Comparison of ENCODE assay signal across 23 cellular contexts in the genomic region with DNA sequence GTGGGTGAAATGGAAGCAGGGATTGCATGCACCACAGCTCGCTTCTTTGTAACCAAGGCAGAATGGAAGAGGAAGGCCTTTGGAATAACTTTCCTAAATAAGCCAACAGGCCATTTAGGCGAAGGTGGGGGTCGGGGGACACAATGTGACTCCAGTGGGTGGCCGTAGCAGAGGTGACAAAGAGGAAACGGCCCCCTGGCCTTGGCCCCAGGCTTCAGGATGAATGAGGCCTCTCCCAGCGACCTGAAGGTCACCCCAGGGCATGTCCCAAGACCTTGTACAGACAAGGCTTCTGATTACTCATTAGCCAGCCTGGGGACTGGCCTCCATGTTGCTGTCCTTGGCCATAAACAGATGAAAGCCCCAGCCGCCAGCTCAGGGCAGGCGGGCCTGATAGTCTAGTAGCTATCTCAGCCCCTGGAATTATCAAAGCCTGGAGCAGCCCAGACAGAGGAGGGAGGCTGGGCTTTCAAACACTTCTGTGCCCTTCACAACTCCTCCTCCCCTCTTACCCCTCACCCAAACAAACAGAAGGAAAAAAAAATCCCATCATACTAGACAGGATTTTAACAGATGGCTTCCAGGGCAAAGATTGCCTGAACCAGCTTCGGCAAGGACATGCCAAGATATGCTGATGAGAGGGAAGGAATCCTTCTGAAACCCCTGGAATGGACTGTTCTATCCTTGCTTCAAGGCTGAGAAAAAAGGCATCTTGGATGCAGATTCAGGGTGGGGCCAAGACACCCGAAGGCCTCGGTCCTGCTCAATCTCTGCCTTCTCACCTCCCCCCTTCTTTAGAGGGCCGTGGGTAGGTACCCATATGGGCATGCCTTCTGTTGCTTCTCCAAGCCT.
DNase-seq lines count a peak whose midpoint lies in the region; ATAC-seq and TF ChIP-seq lines count a peak whose summit lies in the region.
"Had no signal": no experiment of that assay in that cellular context is flagged by ENCODE, and none has a peak within 500 bp of the region (broad histone marks: within the 10 kb centered on the region; RNA-seq: fewer than 3 reads in every experiment).

No MANE protein-coding gene starts in this region.

- no peaks in the 10 kb centered on the region for H3K36me3 ChIP-seq in upper lobe of right lung
- H3K36me3 ChIP-seq: thoracic aorta had no signal

- H3K27me3 Mint-ChIP-seq in nephron progenitor cell (ENCODE audit: low read depth, poor library complexity) = peaks cover 23% of the 10 kb centered on the region
- H3K27me3 Mint-ChIP-seq: activated B cell treated with CpG ODN at 0.5 μM for 24 hours; activated CD4-positive, alpha-beta memory T cell treated with anti-CD3 and anti-CD28 coated beads for 36 hours had no signal

- no peaks in the 10 kb centered on the region for H3K9me3 Mint-ChIP-seq in nephron progenitor cell
- H3K9me3 Mint-ChIP-seq: activated B cell treated with CpG ODN at 0.5 μM for 24 hours; activated CD4-positive, alpha-beta memory T cell treated with anti-CD3 and anti-CD28 coated beads for 36 hours; CD8-positive, alpha-beta T cell; dendritic cell treated with granulocyte-macrophage colony-stimulating factor and Interleukin-4, amounts not matched to agents 40 ng/mL and 50 ng/mL, for 4 days had no signal

- no peaks in the 10 kb centered on the region for H3K4me1 ChIP-seq in upper lobe of right lung

- intact Hi-C loops in upper lobe of right lung (cut with DNase I) = no loop called here

- no peaks in the 10 kb centered on the region for H3K27me3 ChIP-seq in upper lobe of right lung

- H3K27ac Mint-ChIP-seq in nephron progenitor cell = peak overlapping the region; percentile 54
- H3K27ac Mint-ChIP-seq: activated B cell treated with CpG ODN at 0.5 μM for 24 hours; activated CD4-positive, alpha-beta memory T cell treated with anti-CD3 and anti-CD28 coated beads for 36 hours; CD8-positive, alpha-beta T cell; dendritic cell treated with granulocyte-macrophage colony-stimulating factor and Interleukin-4, amounts not matched to agents 40 ng/mL and 50 ng/mL, for 4 days had no signal

- no peak overlapping the region for H3K4me3 ChIP-seq in upper lobe of right lung
- H3K4me3 ChIP-seq: thoracic aorta had no signal

- no peaks in the 10 kb centered on the region for H3K9me3 ChIP-seq in upper lobe of right lung
- H3K9me3 ChIP-seq: thoracic aorta had no signal

- peak overlapping the region; percentile 21 for H3K4me3 Mint-ChIP-seq in nephron progenitor cell
- H3K4me3 Mint-ChIP-seq: activated B cell treated with CpG ODN at 0.5 μM for 24 hours; activated CD4-positive, alpha-beta memory T cell treated with anti-CD3 and anti-CD28 coated beads for 36 hours; CD8-positive, alpha-beta T cell; dendritic cell treated with granulocyte-macrophage colony-stimulating factor and Interleukin-4, amounts not matched to agents 40 ng/mL and 50 ng/mL, for 4 days had no signal

- peak; percentile 86 for DNase-seq in DMS53 (lab: John Stamatoyannopoulos, UW)
- no peak for DNase-seq in DMS53 treated with DMSO at 0.1 percent for 48 hours (lab: John Stamatoyannopoulos, UW; ENCODE audit: unreplicated experiment)
- peak; percentile 28 for DNase-seq in iPS-NIHi7 (ENCODE audit: extremely low spot score)
- no peak for DNase-seq in nephron progenitor cell
- DNase-seq in upper lobe of right lung = no peak
- DNase-seq in NCI-H2081 treated with DMSO at 0.1 percent for 48 hours (lab: John Stamatoyannopoulos, UW) = no peak
- DNase-seq: 8988T; activated B cell treated with CpG ODN at 0.5 μM for 24 hours; activated CD4-positive, alpha-beta memory T cell treated with anti-CD3 and anti-CD28 coated beads for 36 hours; activated gamma-delta T cell; CD8-positive, alpha-beta T cell; DND-41; IMR-90; left cardiac atrium; NCI-H2171 treated with DMSO at 0.1 percent for 48 hours; NCI-H69; stimulated activated CD4-positive, alpha-beta T cell treated with anti-CD3 and anti-CD28 coated beads, Interleukin-2, amount 100 ng/mL, for 48 hours; stimulated activated naive CD4-positive, alpha-beta T cell; T-helper 9 cell had no signal

- H3K36me3 Mint-ChIP-seq in nephron progenitor cell (ENCODE audit: low read depth) = no peaks in the 10 kb centered on the region
- H3K36me3 Mint-ChIP-seq: activated CD4-positive, alpha-beta memory T cell treated with anti-CD3 and anti-CD28 coated beads for 36 hours; CD8-positive, alpha-beta T cell had no signal

- TF ChIP-seq CTCF in nephron progenitor cell (IDR thresholded peaks at IDR 0.05) (no peak), upper lobe of right lung (IDR thresholded peaks at IDR 0.05) (no peak)

- peaks cover 74% of the 10 kb centered on the region for H3K4me1 Mint-ChIP-seq in nephron progenitor cell
- H3K4me1 Mint-ChIP-seq: activated B cell treated with CpG ODN at 0.5 μM for 24 hours had no signal

- ATAC-seq in upper lobe of right lung (peak; percentile 43), GM18520 (IDR thresholded peaks at IDR 0.05; ENCODE audit: unreplicated experiment) (no peak), HG02571 (IDR thresholded peaks at IDR 0.05; ENCODE audit: unreplicated experiment) (no peak)
- ATAC-seq: CD8-positive, alpha-beta T cell; left cardiac atrium had no signal

- H3K27ac ChIP-seq in upper lobe of right lung = no peak overlapping the region
- H3K27ac ChIP-seq: thoracic aorta had no signal

Comparison
In these comparisons a context has a peak if more than half of its experiments do, and no peak if none do; other contexts are left out.
1. DNase-seq: peak in DMS53 (single experiment) and iPS-NIHi7 (single experiment); none in DMS53 treated with DMSO at 0.1 percent for 48 hours (single experiment), nephron progenitor cell (single experiment), upper lobe of right lung (single experiment) and NCI-H2081 treated with DMSO at 0.1 percent for 48 hours (single experiment).